17 cellular contexts compared by ENCODE assay signal in the genomic region with DNA sequence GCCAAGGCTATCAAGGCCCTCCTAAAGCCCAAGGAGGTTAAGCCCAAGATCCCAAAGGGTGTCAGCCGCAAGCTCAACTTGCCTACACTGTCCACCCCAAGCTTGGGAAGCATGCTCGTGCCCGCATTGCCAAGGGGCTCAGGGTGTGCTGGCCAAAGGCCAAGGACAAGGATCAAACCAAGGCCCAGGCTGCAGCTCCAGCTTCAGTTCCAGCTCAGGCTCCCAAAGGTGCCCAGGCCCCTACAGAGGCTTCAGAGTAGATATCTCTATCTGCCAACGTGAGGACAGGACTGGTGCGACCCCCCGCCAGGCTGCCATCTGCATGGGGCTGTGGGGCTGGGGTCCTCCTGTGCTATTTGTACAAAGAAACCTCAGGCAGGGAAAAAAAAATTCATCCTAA. TPM values are rescaled to one million over a fixed set of nuclear protein-coding genes. Genes with fewer than 3 reads are reported as not detected.
A peak's percentile ranks its signal among the peaks of the same experiment; 100 is the strongest.
DNase-seq lines count a peak whose midpoint lies in the region; ATAC-seq and TF ChIP-seq lines count a peak whose summit lies in the region.
"Had no signal": no experiment of that assay in that cellular context is flagged by ENCODE, and none has a peak within 500 bp of the region (broad histone marks: within the 10 kb centered on the region; RNA-seq: fewer than 3 reads in every experiment).

No MANE protein-coding gene starts in this region.

- no peak for DNase-seq in activated naive CD4-positive, alpha-beta T cell treated with anti-CD3 and anti-CD28 coated beads for 36 hours
- DNase-seq in WTC11 (ENCODE audit: low spot score) (no peak), left ventricle myocardium superior (peak; percentile 41), gastrocnemius medialis (no peak), ecto neural progenitor cell (ENCODE audit: low spot score) (no peak)
- DNase-seq: activated B cell treated with CpG ODN at 0.5 μM for 24 hours; brain microvascular endothelial cell; HFFc6; mucosa of descending colon; NCI-H1436 treated with DMSO at 0.1 percent for 48 hours; NCI-H748 treated with DMSO at 0.1 percent for 48 hours; stimulated activated CD4-positive, alpha-beta T cell treated with anti-CD3 and anti-CD28 coated beads, Interleukin-4, amount 100 ng/mL, for 4 hours; stimulated activated naive CD4-positive, alpha-beta T cell treated with Interleukin-2 at 50 U/mL for 16 hours had no signal

- TF ChIP-seq CTCF in WTC11 (IDR thresholded peaks at IDR 0.05): no peak
- TF ChIP-seq CTCF in gastrocnemius medialis (IDR thresholded peaks at IDR 0.05 in 4 of 5, conservative IDR thresholded peaks at IDR 0.05 in 1 of 5): no peak

- no peak for TF ChIP-seq POLR2A in gastrocnemius medialis (IDR thresholded peaks at IDR 0.05)

- CTCF ChIA-PET in activated naive CD4-positive, alpha-beta T cell treated with anti-CD3 and anti-CD28 coated beads for 36 hours (lab: Charles Lee): no interaction called here
- CTCF ChIA-PET in WTC11 (lab: Charles Lee): no interaction called here

- POLR2A ChIA-PET in WTC11 (lab: Charles Lee): interaction anchor here (1.3 kb wide), 1 partner anchor 11 kb away, joined by 3 read pairs; no protein-coding TSS in a partner anchor

- no peaks in the 10 kb centered on the region for H3K36me3 ChIP-seq in gastrocnemius medialis
- H3K36me3 ChIP-seq: brain microvascular endothelial cell had no signal

- H3K27me3 Mint-ChIP-seq in activated naive CD4-positive, alpha-beta T cell treated with anti-CD3 and anti-CD28 coated beads, Interleukin-2, amount 50 U/mL, for 24 hours: peaks cover 10% of the 10 kb centered on the region
- peaks cover 26% of the 10 kb centered on the region for H3K27me3 Mint-ChIP-seq in activated naive CD4-positive, alpha-beta T cell treated with anti-CD3 and anti-CD28 coated beads for 36 hours (ENCODE audit: low read depth)
- H3K27me3 Mint-ChIP-seq in WTC11 (ENCODE audit: low read depth): no peaks in the 10 kb centered on the region

- H3K36me3 Mint-ChIP-seq in activated naive CD4-positive, alpha-beta T cell treated with anti-CD3 and anti-CD28 coated beads, Interleukin-2, amount 50 U/mL, for 24 hours: peaks cover 2% of the 10 kb centered on the region
- H3K36me3 Mint-ChIP-seq in activated naive CD4-positive, alpha-beta T cell treated with anti-CD3 and anti-CD28 coated beads for 36 hours (ENCODE audit: low read depth): peaks cover 1% of the 10 kb centered on the region
- no peaks in the 10 kb centered on the region for H3K36me3 Mint-ChIP-seq in WTC11

- H3K27ac ChIP-seq in gastrocnemius medialis: peak overlapping the region; percentile 93 to 97 (median 96)
- H3K27ac ChIP-seq: brain microvascular endothelial cell, epithelial cell of prostate had no signal

- peaks cover 30 to 41% of the 10 kb centered on the region in 2 donors for H3K4me1 ChIP-seq in gastrocnemius medialis

- intact Hi-C loops in activated naive CD4-positive, alpha-beta T cell treated with anti-CD3 and anti-CD28 coated beads for 36 hours (cut with micrococcal nuclease): loop anchor here (5.0 to 10.0 kb wide), 2 partner anchors 744 to 1733 kb away; partner anchors contain the start of genes SERINC5 and TBCA
- intact Hi-C loops in left ventricle myocardium superior (cut with micrococcal nuclease): no loop called here
- intact Hi-C loops in gastrocnemius medialis (cut with DNase I; ENCODE audit: low total_unique reads): loop anchor here (5.0 kb wide), 1 partner anchor 182 kb away; no protein-coding TSS in a partner anchor

- in situ Hi-C loops in gastrocnemius medialis (cut with MboI; ENCODE audit: low sequenced_read_pairs in 4 of 4): no loop called here

- no peak overlapping the region for H3K27ac Mint-ChIP-seq in activated naive CD4-positive, alpha-beta T cell treated with anti-CD3 and anti-CD28 coated beads, Interleukin-2, amount 50 U/mL, for 24 hours
- no peak overlapping the region for H3K27ac Mint-ChIP-seq in activated naive CD4-positive, alpha-beta T cell treated with anti-CD3 and anti-CD28 coated beads for 36 hours
- no peak overlapping the region for H3K27ac Mint-ChIP-seq in WTC11
- H3K27ac Mint-ChIP-seq: activated B cell treated with CpG ODN at 0.5 μM for 24 hours, HFFc6 had no signal

- H3K4me1 Mint-ChIP-seq in activated naive CD4-positive, alpha-beta T cell treated with anti-CD3 and anti-CD28 coated beads, Interleukin-2, amount 50 U/mL, for 24 hours: peaks cover 55% of the 10 kb centered on the region
- peaks cover 34% of the 10 kb centered on the region for H3K4me1 Mint-ChIP-seq in activated naive CD4-positive, alpha-beta T cell treated with anti-CD3 and anti-CD28 coated beads for 36 hours (ENCODE audit: low read depth)
- peaks cover 58% of the 10 kb centered on the region for H3K4me1 Mint-ChIP-seq in WTC11

- no peak for ATAC-seq in WTC11
- no peak for ATAC-seq in left ventricle myocardium superior
- no peak for ATAC-seq in gastrocnemius medialis
- no peak for ATAC-seq in HG03442 (IDR thresholded peaks at IDR 0.05; ENCODE audit: unreplicated experiment)
- no peak for ATAC-seq in HG02981 (IDR thresholded peaks at IDR 0.05; ENCODE audit: unreplicated experiment)
- ATAC-seq: mucosa of descending colon had no signal

- peak overlapping the region; percentile 49 for H3K4me3 Mint-ChIP-seq in activated naive CD4-positive, alpha-beta T cell treated with anti-CD3 and anti-CD28 coated beads, Interleukin-2, amount 50 U/mL, for 24 hours
- H3K4me3 Mint-ChIP-seq in activated naive CD4-positive, alpha-beta T cell treated with anti-CD3 and anti-CD28 coated beads for 36 hours: no peak overlapping the region
- peak overlapping the region; percentile 94 for H3K4me3 Mint-ChIP-seq in WTC11
- H3K4me3 Mint-ChIP-seq: activated B cell treated with CpG ODN at 0.5 μM for 24 hours, HFFc6 had no signal

- H3K9me3 Mint-ChIP-seq in activated naive CD4-positive, alpha-beta T cell treated with anti-CD3 and anti-CD28 coated beads, Interleukin-2, amount 50 U/mL, for 24 hours: no peaks in the 10 kb centered on the region
- H3K9me3 Mint-ChIP-seq in activated naive CD4-positive, alpha-beta T cell treated with anti-CD3 and anti-CD28 coated beads for 36 hours: no peaks in the 10 kb centered on the region
- H3K9me3 Mint-ChIP-seq in WTC11: no peaks in the 10 kb centered on the region
- H3K9me3 Mint-ChIP-seq: activated B cell treated with CpG ODN at 0.5 μM for 24 hours, HFFc6 had no signal

- H3K27me3 ChIP-seq in gastrocnemius medialis: no peaks in the 10 kb centered on the region
- H3K27me3 ChIP-seq: brain microvascular endothelial cell had no signal

- peak overlapping the region; percentile 78 to 91 (median 82) for H3K4me3 ChIP-seq in gastrocnemius medialis
- H3K4me3 ChIP-seq: mucosa of descending colon had no signal

- H3K9me3 ChIP-seq in gastrocnemius medialis: no peaks in the 10 kb centered on the region
- H3K9me3 ChIP-seq: mucosa of descending colon had no signal

TF ChIP-seq in WTC11, 78 proteins besides CTCF, POLR2A, EP300 and RAD21:
- no peak for TF ChIP-seq ZNF121 (CRISPR knock-in tag; IDR thresholded peaks at IDR 0.05)
- no peak for TF ChIP-seq ZNF396 (CRISPR knock-in tag; IDR thresholded peaks at IDR 0.05; ENCODE audit: borderline replicate concordance)
- no peak for TF ChIP-seq MXD4 (CRISPR knock-in tag; IDR thresholded peaks at IDR 0.05; ENCODE audit: borderline replicate concordance)
- TF ChIP-seq, protein P1, sequence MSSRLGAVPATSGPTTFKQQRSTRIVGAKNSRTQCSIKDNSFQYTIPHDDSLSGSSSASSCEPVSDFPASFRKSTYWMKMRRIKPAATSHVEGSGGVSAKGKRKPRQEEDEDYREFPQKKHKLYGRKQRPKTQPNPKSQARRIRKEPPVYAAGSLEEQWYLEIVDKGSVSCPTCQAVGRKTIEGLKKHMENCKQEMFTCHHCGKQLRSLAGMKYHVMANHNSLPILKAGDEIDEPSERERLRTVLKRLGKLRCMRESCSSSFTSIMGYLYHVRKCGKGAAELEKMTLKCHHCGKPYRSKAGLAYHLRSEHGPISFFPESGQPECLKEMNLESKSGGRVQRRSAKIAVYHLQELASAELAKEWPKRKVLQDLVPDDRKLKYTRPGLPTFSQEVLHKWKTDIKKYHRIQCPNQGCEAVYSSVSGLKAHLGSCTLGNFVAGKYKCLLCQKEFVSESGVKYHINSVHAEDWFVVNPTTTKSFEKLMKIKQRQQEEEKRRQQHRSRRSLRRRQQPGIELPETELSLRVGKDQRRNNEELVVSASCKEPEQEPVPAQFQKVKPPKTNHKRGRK (CRISPR knock-in tag; IDR thresholded peaks at IDR 0.05; ENCODE audit: borderline replicate concordance): no peak
- no peak for TF ChIP-seq NR1H2 (CRISPR knock-in tag; IDR thresholded peaks at IDR 0.05)
- TF ChIP-seq GTF2I (CRISPR knock-in tag; conservative IDR thresholded peaks at IDR 0.05): no peak
- TF ChIP-seq ETV6 (CRISPR knock-in tag; IDR thresholded peaks at IDR 0.05): no peak
- no peak for TF ChIP-seq ZNF263 (CRISPR knock-in tag; IDR thresholded peaks at IDR 0.05; ENCODE audit: low read depth)
- TF ChIP-seq ZBTB21 (CRISPR knock-in tag; IDR thresholded peaks at IDR 0.05; ENCODE audit: borderline replicate concordance): no peak
- no peak for TF ChIP-seq ZNF232 (CRISPR knock-in tag; IDR thresholded peaks at IDR 0.05)
- TF ChIP-seq E2F5 (CRISPR knock-in tag; IDR thresholded peaks at IDR 0.05): no peak

RNA-seq across cellular contexts. Expression of gene HOMER1, which starts 3.3 kb away (rescaled TPM):
- total RNA-seq in activated naive CD4-positive, alpha-beta T cell treated with anti-CD3 and anti-CD28 coated beads for 36 hours: 1 to 10 TPM; 3.9 to 5.3 TPM
- total RNA-seq in WTC11 (2021) (32.1 to 37.6 TPM (median 35.5 TPM) in 3 replicates), left ventricle myocardium superior (59.5 TPM), gastrocnemius medialis (10 to 100 TPM; 23.5 to 51.0 (median 33.0) TPM)
